Comparison of ENCODE assay signal across 13 cellular contexts in the genomic region with DNA sequence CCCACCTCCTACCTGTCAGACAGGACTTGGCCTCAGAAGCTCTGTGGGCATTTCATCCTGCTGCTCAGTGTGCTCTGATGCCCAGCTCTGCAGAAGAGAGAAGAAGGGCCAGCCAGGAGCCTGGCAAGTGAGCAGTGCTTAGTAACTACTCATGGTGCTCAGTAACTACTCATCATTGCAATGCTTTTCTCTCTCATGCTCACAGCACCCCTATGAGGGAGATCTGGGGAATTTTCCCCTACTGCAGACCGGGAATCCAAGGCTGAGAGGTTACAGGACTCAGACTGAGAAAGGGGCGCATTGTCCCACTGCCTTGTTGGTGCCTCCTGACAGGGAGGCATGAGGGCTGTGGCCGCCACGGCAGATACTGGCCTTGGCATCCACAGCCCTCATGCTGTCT.
DNase-seq lines count a peak whose midpoint lies in the region; ATAC-seq, FAIRE-seq and TF ChIP-seq lines count a peak whose summit lies in the region.
"Had no signal": no experiment of that assay in that cellular context is flagged by ENCODE, and none has a peak within 500 bp of the region (broad histone marks: within the 10 kb centered on the region; RNA-seq: fewer than 3 reads in every experiment).

No MANE protein-coding gene starts in this region.

- CTCF ChIA-PET in HepG2 (lab: Yijun Ruan, JAX; ENCODE audit: low intra/inter-chr PET ratio, low total read pairs), result no interaction called here

- DNase-seq in HepG2 (ENCODE audit: low spot score), result no peak
- DNase-seq in right lobe of liver, result no peak
- DNase-seq in brain microvascular endothelial cell, result peak; percentile 48
- no peak for DNase-seq in left ventricle myocardium inferior
- no peak for DNase-seq in endothelial cell (ENCODE audit: low spot score)
- DNase-seq in DMS79 treated with DMSO at 0.1 percent for 48 hours (lab: John Stamatoyannopoulos, UW), result no peak
- DNase-seq in BE2C, result no peak
- DNase-seq in T-helper 1 cell, result no peak
- DNase-seq: activated CD8-positive, alpha-beta T cell treated with anti-CD3 and anti-CD28 coated beads, Interleukin-2, amount 10 ng/mL, durations not matched to agents 7 days and 5 days; AML-193; OCI-M1 had no signal

- no peaks in the 10 kb centered on the region for H3K79me2 ChIP-seq in HepG2 (ENCODE audit: insufficient read depth, low read length)

- TF ChIP-seq CTCF in HepG2 (CRISPR knock-in tag; IDR thresholded peaks at IDR 0.05), result no peak
- TF ChIP-seq CTCF in right lobe of liver (IDR thresholded peaks at IDR 0.05), result no peak
- peak; percentile 58 for TF ChIP-seq CTCF in brain microvascular endothelial cell (IDR thresholded peaks at IDR 0.05; ENCODE audit: low read depth, low read length, missing control alignments)
- peak; percentile 45 for TF ChIP-seq CTCF in left ventricle myocardium inferior (IDR thresholded peaks at IDR 0.05; ENCODE audit: borderline replicate concordance)
- TF ChIP-seq CTCF in endothelial cell (IDR thresholded peaks at IDR 0.05; ENCODE audit: unreplicated experiment), result no peak
- no peak for TF ChIP-seq CTCF in BE2C (IDR thresholded peaks at IDR 0.05; ENCODE audit: low read depth, low read length)

- in situ Hi-C loops in HepG2 (cut with HindIII; ENCODE audit: extremely low pct_ligation_motif_present, low pct_unique_long_range_greater_than_20kb) (loop anchor here (5.0 kb wide), 1 partner anchor 489 kb away; the partner anchor contains the start of gene FOXC2), brain microvascular endothelial cell (cut with HindIII; ENCODE audit: low pct_ligation_motif_present, low sequenced_read_pairs) (no loop called here)

- peaks cover 5% of the 10 kb centered on the region for H3K9me3 Mint-ChIP-seq in endothelial cell (ENCODE audit: unreplicated experiment)

- BruUV-seq in HepG2 (replicated peaks; lab: Mats Ljungman, UMichigan), result no TSS peak

- no peak for TF ChIP-seq EP300 in HepG2 (IDR thresholded peaks at IDR 0.05; ENCODE audit: low read depth in 2 of 2, low read length in 2 of 2)
- no peak for TF ChIP-seq EP300 in HepG2 (CRISPR knock-in tag; IDR thresholded peaks at IDR 0.05; ENCODE audit: borderline replicate concordance)

- H3K4me3 ChIP-seq in HepG2 (replicated peaks in 1 of 3; ENCODE audit: insufficient read depth in 1 of 3, low read depth in 2 of 3, low read length in 3 of 3) (no peak overlapping the region), right lobe of liver (no peak overlapping the region), brain microvascular endothelial cell (ENCODE audit: low read depth, low read length) (no peak overlapping the region), left ventricle myocardium inferior (no peak overlapping the region), BE2C (ENCODE audit: low read depth, low read length) (no peak overlapping the region)
- H3K4me3 ChIP-seq: tibial artery had no signal

- H3K9me3 ChIP-seq in HepG2 (ENCODE audit: low read length) (no peaks in the 10 kb centered on the region), right lobe of liver (no peaks in the 10 kb centered on the region), left ventricle myocardium inferior (replicated peaks) (peaks cover 12% of the 10 kb centered on the region), BE2C (no peaks in the 10 kb centered on the region)
- H3K9me3 ChIP-seq: tibial artery had no signal

- H3K4me2 ChIP-seq in HepG2 (ENCODE audit: low read depth, low read length), result no peak overlapping the region

- H3K36me3 ChIP-seq in HepG2 (replicated peaks in 1 of 2; ENCODE audit: control insufficient read depth in 1 of 2, insufficient read depth in 2 of 2, low read length in 2 of 2) (no peaks in the 10 kb centered on the region), right lobe of liver (no peaks in the 10 kb centered on the region), brain microvascular endothelial cell (replicated peaks) (no peaks in the 10 kb centered on the region), left ventricle myocardium inferior (no peaks in the 10 kb centered on the region), BE2C (no peaks in the 10 kb centered on the region)
- H3K36me3 ChIP-seq: tibial artery had no signal

- POLR2A ChIA-PET in HepG2 (lab: Yijun Ruan, JAX), result no interaction called here

- TF ChIP-seq POLR2A in HepG2 (IDR thresholded peaks at IDR 0.05; ENCODE audit: insufficient read depth in 1 of 2, low read depth in 2 of 2, low read length in 2 of 2), result no peak
- no peak for TF ChIP-seq POLR2A in right lobe of liver (IDR thresholded peaks at IDR 0.05)

- intact Hi-C loops in HepG2 (cut with micrococcal nuclease; ENCODE audit: unreplicated experiment), result no loop called here
- intact Hi-C loops in right lobe of liver (cut with DNase I), result no loop called here
- intact Hi-C loops in left ventricle myocardium inferior (cut with micrococcal nuclease), result no loop called here

- peaks cover 1% of the 10 kb centered on the region for H3K27me3 Mint-ChIP-seq in endothelial cell (ENCODE audit: unreplicated experiment)

- H3K36me3 Mint-ChIP-seq in endothelial cell (ENCODE audit: low read depth, unreplicated experiment), result peaks cover 9% of the 10 kb centered on the region
- H3K36me3 Mint-ChIP-seq: activated naive CD8-positive, alpha-beta T cell had no signal

- no peak for FAIRE-seq in HepG2 (lab: Jason Lieb, UNC)

- TF ChIP-seq RAD21 in HepG2 (CRISPR knock-in tag; IDR thresholded peaks at IDR 0.05), result no peak

- H2AFZ ChIP-seq in HepG2 (ENCODE audit: low read length), result no peak overlapping the region

- H3K4me1 ChIP-seq in HepG2 (ENCODE audit: insufficient read depth, low read length) (no peaks in the 10 kb centered on the region), right lobe of liver (no peaks in the 10 kb centered on the region), left ventricle myocardium inferior (no peaks in the 10 kb centered on the region), BE2C (no peaks in the 10 kb centered on the region)

- no peak overlapping the region for H3K9ac ChIP-seq in HepG2 (ENCODE audit: insufficient read depth, low read depth, low read length)

- no peak overlapping the region for H3K4me3 Mint-ChIP-seq in endothelial cell (ENCODE audit: unreplicated experiment)
- H3K4me3 Mint-ChIP-seq: activated CD8-positive, alpha-beta T cell treated with anti-CD3 and anti-CD28 coated beads, Interleukin-2, amount 10 ng/mL, durations not matched to agents 7 days and 5 days; activated naive CD8-positive, alpha-beta T cell had no signal

- H4K20me1 ChIP-seq in HepG2 (ENCODE audit: insufficient read depth, low read length), result no peaks in the 10 kb centered on the region

- H3K27ac ChIP-seq in HepG2 (ENCODE audit: extremely low read length, insufficient read depth, low read length) (no peak overlapping the region), right lobe of liver (no peak overlapping the region), brain microvascular endothelial cell (no peak overlapping the region), left ventricle myocardium inferior (replicated peaks) (no peak overlapping the region)
- H3K27ac ChIP-seq: tibial artery had no signal

- H3K27me3 ChIP-seq in HepG2 (ENCODE audit: control insufficient read depth in 1 of 2, insufficient read depth in 2 of 2, low read length in 2 of 2) (peaks cover 3 to 36% of the 10 kb centered on the region in 2 experiments; a peak in 3 of 5 replicates), right lobe of liver (no peaks in the 10 kb centered on the region), brain microvascular endothelial cell (replicated peaks) (no peaks in the 10 kb centered on the region), left ventricle myocardium inferior (ENCODE audit: low read depth) (peaks cover 35% of the 10 kb centered on the region), BE2C (peaks cover 3% of the 10 kb centered on the region)
- H3K27me3 ChIP-seq: tibial artery had no signal

- no peak overlapping the region for H3K27ac Mint-ChIP-seq in endothelial cell (ENCODE audit: unreplicated experiment)
- H3K27ac Mint-ChIP-seq: activated CD8-positive, alpha-beta T cell treated with anti-CD3 and anti-CD28 coated beads, Interleukin-2, amount 10 ng/mL, durations not matched to agents 7 days and 5 days; activated naive CD8-positive, alpha-beta T cell had no signal

- ATAC-seq in HepG2 (no peak), right lobe of liver (no peak)
- ATAC-seq: activated CD8-positive, alpha-beta T cell treated with anti-CD3 and anti-CD28 coated beads, Interleukin-2, amount 10 ng/mL, durations not matched to agents 7 days and 5 days had no signal

- WGBS in HepG2 (ENCODE audit: low lambda C conversion rate), result 32% methylated on average over 4 of the region's 4 CpGs
- no CpG with 5 or more reads among the region's 4 CpGs for whole genome bisulfite sequencing in right lobe of liver (ENCODE audit: insufficient coverage, low coverage, low lambda C conversion rate, missing lambda C conversion rate)

- peaks cover 15% of the 10 kb centered on the region for H3K4me1 Mint-ChIP-seq in endothelial cell (ENCODE audit: unreplicated experiment)

TF ChIP-seq in HepG2, 621 proteins besides CTCF, POLR2A, EP300 and RAD21:
- TF ChIP-seq ZSCAN21 (CRISPR knock-in tag; IDR thresholded peaks at IDR 0.05; ENCODE audit: borderline replicate concordance), result peak; percentile 94
- TF ChIP-seq ARNT2 (CRISPR knock-in tag; IDR thresholded peaks at IDR 0.05; ENCODE audit: low read depth), result no peak
TF ChIP-seq in HepG2: peak in this region for 1.

Comparison
In these comparisons a context has a peak if more than half of its experiments do, and no peak if none do; other contexts are left out.
1. CTCF ChIP-seq: peak in brain microvascular endothelial cell (single experiment) and left ventricle myocardium inferior (single experiment); none in HepG2 (single experiment), right lobe of liver (0 of 4), endothelial cell (single experiment) and BE2C (single experiment).